Comparison of ENCODE assay signal across 20 cellular contexts in the genomic region with DNA sequence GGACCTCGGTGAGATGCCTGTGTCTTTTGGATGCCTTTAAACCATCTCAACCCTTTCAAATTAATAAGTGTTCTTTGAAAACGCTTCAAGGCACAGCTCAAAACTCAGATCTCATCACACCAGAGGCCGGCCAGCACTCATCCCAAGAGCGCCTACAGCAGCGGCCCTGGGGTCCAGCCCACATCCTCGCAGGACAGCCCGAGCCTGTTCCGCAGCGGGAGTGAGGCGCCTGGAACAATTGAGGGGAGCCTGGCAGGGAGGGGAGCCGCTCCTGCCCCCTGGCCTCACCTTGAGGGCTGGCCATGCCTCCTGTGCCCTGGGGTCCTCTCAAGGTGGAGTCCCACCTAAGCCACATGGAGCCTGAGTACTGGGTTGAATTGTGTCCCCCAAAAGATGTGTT.
"Had no signal": no experiment of that assay in that cellular context is flagged by ENCODE, and none has a peak within 500 bp of the region (broad histone marks: within the 10 kb centered on the region; RNA-seq: fewer than 3 reads in every experiment).

No MANE protein-coding gene starts in this region.

- H3K27me3 ChIP-seq: MG63 had no signal

- H3K9me3 ChIP-seq: MG63, SK-N-SH had no signal

- H3K36me3 ChIP-seq: MG63 had no signal

- H3K27ac ChIP-seq: HL-60 had no signal

- DNase-seq: KBM-7, MG63, NCI-H1092, NCI-H1105 treated with DMSO at 0.1 percent for 48 hours, NCI-H1417 treated with DMSO at 0.1 percent for 48 hours, NCI-H146, NCI-H1694 treated with DMSO at 0.1 percent for 48 hours, NCI-H1930, NCI-H2081, NCI-H2107, NCI-H2171, NCI-H226, NCI-H446, NCI-H510A, NCI-H524 treated with DMSO at 0.1 percent for 48 hours, NCI-H69, NCI-H774, SHP77, SK-N-SH had no signal

- H3K4me3 ChIP-seq: MG63 had no signal
